Comparison of ENCODE assay signal across 22 cellular contexts in genomic region chr5:43547532-43547931, GRCh38. TPM values are rescaled to one million over a fixed set of nuclear protein-coding genes. Genes with fewer than 3 reads are reported as not detected.
A peak's percentile ranks its signal among the peaks of the same experiment; 100 is the strongest.
DNase-seq lines count a peak whose midpoint lies in the region; FAIRE-seq and TF ChIP-seq lines count a peak whose summit lies in the region.
"Had no signal": no experiment of that assay in that cellular context is flagged by ENCODE, and none has a peak within 500 bp of the region (broad histone marks: within the 10 kb centered on the region; RNA-seq: fewer than 3 reads in every experiment).

No MANE protein-coding gene starts in this region.

- dilution Hi-C loops in keratinocyte (cut with MboI; ENCODE audit: extremely low pct_ligation_motif_present, low sequenced_read_pairs): no loop called here

- H3K9me3 ChIP-seq in keratinocyte (ENCODE audit: control insufficient read depth, low read depth, low read length): no peaks in the 10 kb centered on the region
- H3K9me3 ChIP-seq: A549; BLaER1 treated with 17β-estradiol and CSF1 and Interleukin-3, amounts not matched to agents 10 nM and 100 nM; Caco-2 had no signal

- H3K9me3 Mint-ChIP-seq in activated CD4-positive, alpha-beta T cell treated with anti-CD3 and anti-CD28 coated beads, Interleukin-2, amount 10 ng/mL, durations not matched to agents 24 days and 14 days: no peaks in the 10 kb centered on the region
- H3K9me3 Mint-ChIP-seq: CD4-positive, alpha-beta T cell; CD8-positive, alpha-beta T cell had no signal

- intact Hi-C loops in activated CD4-positive, alpha-beta T cell treated with anti-CD3 and anti-CD28 coated beads, Interleukin-2, amount 10 ng/mL, durations not matched to agents 24 days and 14 days (cut with micrococcal nuclease): no loop called here

- FAIRE-seq in H54 (lab: Jason Lieb, UNC) (peak; percentile 43), HTR-8/SVneo (lab: Jason Lieb, UNC) (peak; percentile 40), keratinocyte (lab: Jason Lieb, UNC) (peak; percentile 59)
- FAIRE-seq: A549, D721Med, G401.6, GM12891, GM19239 had no signal

- no peaks in the 10 kb centered on the region for H3K9me1 ChIP-seq in keratinocyte (ENCODE audit: control insufficient read depth, extremely low read depth, insufficient read depth, low read length)

- H3K27ac Mint-ChIP-seq in activated CD4-positive, alpha-beta T cell treated with anti-CD3 and anti-CD28 coated beads, Interleukin-2, amount 10 ng/mL, durations not matched to agents 24 days and 14 days: no peak overlapping the region
- H3K27ac Mint-ChIP-seq: B cell; CD4-positive, alpha-beta T cell had no signal

- no peak overlapping the region for H3K4me3 ChIP-seq in keratinocyte (ENCODE audit: control insufficient read depth in 2 of 3, extremely low read depth in 1 of 3, insufficient read depth in 2 of 3, low read depth in 1 of 3, low read length in 3 of 3)
- H3K4me3 ChIP-seq: A549; BLaER1 treated with 17β-estradiol and CSF1 and Interleukin-3, amounts not matched to agents 10 nM and 100 nM had no signal

- H3K36me3 Mint-ChIP-seq in activated CD4-positive, alpha-beta T cell treated with anti-CD3 and anti-CD28 coated beads, Interleukin-2, amount 10 ng/mL, durations not matched to agents 24 days and 14 days (ENCODE audit: low read depth): peaks cover 47% of the 10 kb centered on the region

- no peak for TF ChIP-seq POLR2A in H54 (IDR thresholded peaks at IDR 0.05; ENCODE audit: low read depth, low read length)

- no peaks in the 10 kb centered on the region for H3K4me1 ChIP-seq in keratinocyte (ENCODE audit: control insufficient read depth, extremely low read depth, insufficient read depth, low read length)
- H3K4me1 ChIP-seq: Caco-2 had no signal

- no peaks in the 10 kb centered on the region for H4K20me1 ChIP-seq in keratinocyte (ENCODE audit: control insufficient read depth, extremely low read depth, insufficient read depth, low read length)

- H3K9ac ChIP-seq in keratinocyte (ENCODE audit: control insufficient read depth, extremely low read depth, insufficient read depth, low read length): no peak overlapping the region
- H3K9ac ChIP-seq: BLaER1 treated with 17β-estradiol and CSF1 and Interleukin-3, amounts not matched to agents 10 nM and 100 nM had no signal

- peaks cover 45% of the 10 kb centered on the region for H3K79me2 ChIP-seq in keratinocyte (ENCODE audit: control insufficient read depth, insufficient read depth, low read length)

- no peaks in the 10 kb centered on the region for H3K27me3 Mint-ChIP-seq in activated CD4-positive, alpha-beta T cell treated with anti-CD3 and anti-CD28 coated beads, Interleukin-2, amount 10 ng/mL, durations not matched to agents 24 days and 14 days
- H3K27me3 Mint-ChIP-seq: B cell; CD4-positive, alpha-beta T cell had no signal

- no peak overlapping the region for H3K4me2 ChIP-seq in keratinocyte (ENCODE audit: control insufficient read depth, extremely low read depth, insufficient read depth, low read depth, low read length)
- H3K4me2 ChIP-seq: A549; BLaER1 treated with 17β-estradiol and CSF1 and Interleukin-3, amounts not matched to agents 10 nM and 100 nM had no signal

- H3K36me3 ChIP-seq in keratinocyte (ENCODE audit: control insufficient read depth in 2 of 2, extremely low read depth in 1 of 2, insufficient read depth in 2 of 2, low read length in 2 of 2): peaks cover 15 to 24% of the 10 kb centered on the region in 2 experiments

- TF ChIP-seq CTCF in keratinocyte (optimal IDR thresholded peaks at IDR 0.05 in 1 of 3, IDR thresholded peaks at IDR 0.05 in 1 of 3, conservative IDR thresholded peaks at IDR 0.05 in 1 of 3; ENCODE audit: extremely low read depth in 1 of 3, insufficient read depth in 2 of 3, low read length in 3 of 3): no peak

- H3K27ac ChIP-seq in keratinocyte (ENCODE audit: control insufficient read depth, insufficient read depth, low read length): no peak overlapping the region
- H3K27ac ChIP-seq: 22Rv1; A549; BLaER1 treated with 17β-estradiol and CSF1 and Interleukin-3, amounts not matched to agents 10 nM and 100 nM; C4-2B had no signal

- no peak overlapping the region for H2AFZ ChIP-seq in keratinocyte (ENCODE audit: control insufficient read depth, low read length)

- peaks cover 10% of the 10 kb centered on the region for H3K4me1 Mint-ChIP-seq in activated CD4-positive, alpha-beta T cell treated with anti-CD3 and anti-CD28 coated beads, Interleukin-2, amount 10 ng/mL, durations not matched to agents 24 days and 14 days

- no peaks in the 10 kb centered on the region for H3K27me3 ChIP-seq in keratinocyte (ENCODE audit: control insufficient read depth, extremely low read depth, insufficient read depth, low read length)
- H3K27me3 ChIP-seq: BLaER1 treated with 17β-estradiol and CSF1 and Interleukin-3, amounts not matched to agents 10 nM and 100 nM had no signal

- DNase-seq in H54 (ENCODE audit: insufficient read length, low spot score) (no peak), HTR-8/SVneo (ENCODE audit: insufficient read length, low spot score) (no peak), keratinocyte (ENCODE audit: low read depth, low spot score) (no peak), NCI-H1930 (lab: John Stamatoyannopoulos, UW) (no peak), hippocampal formation (lab: John Stamatoyannopoulos, UW) (no peak)
- DNase-seq in activated CD4-positive, alpha-beta T cell treated with anti-CD3 and anti-CD28 coated beads, Interleukin-2, amount 10 ng/mL, durations not matched to agents 24 days and 14 days: no peak
- DNase-seq: AML-193; Caco-2; Calu3; CD4-positive, alpha-beta T cell; CD8-positive, alpha-beta T cell; DMS79 treated with DMSO at 0.1 percent for 48 hours; GF-D8 had no signal

- H3K4me3 Mint-ChIP-seq in activated CD4-positive, alpha-beta T cell treated with anti-CD3 and anti-CD28 coated beads, Interleukin-2, amount 10 ng/mL, durations not matched to agents 24 days and 14 days: no peak overlapping the region
- H3K4me3 Mint-ChIP-seq: B cell; CD4-positive, alpha-beta T cell; CD8-positive, alpha-beta T cell had no signal

RNA-seq across cellular contexts. Expression of gene PAIP1, which starts 9.3 kb away (rescaled TPM):
- 84.0 to 115 TPM (median 102 TPM) in 3 replicates for polyA plus RNA-seq in keratinocyte
- 71.9 TPM for polyA plus RNA-seq in keratinocyte (2011; ENCODE audit: low read depth)
- polyA plus RNA-seq in keratinocyte (2011; cell fraction: cytosol; rRNA removed): 74.5 and 169 TPM in 2 replicates
- 62.8 and 69.5 TPM in 2 replicates for polyA plus RNA-seq in keratinocyte (2011; cell fraction: nucleus; rRNA removed)
- polyA plus RNA-seq in keratinocyte (2012; ENCODE audit: low replicate concordance): 60.4 and 61.1 TPM in 2 replicates
- 31.9 to 82.5 TPM (median 74.7 TPM) in 3 replicates for polyA minus RNA-seq in keratinocyte
- 59.7 TPM for polyA minus RNA-seq in keratinocyte (2011; cell fraction: cytosol; rRNA and poly(A)+ RNA removed)
- polyA minus RNA-seq in keratinocyte (2011; cell fraction: nucleus; rRNA and poly(A)+ RNA removed): 24.3 and 39.0 TPM in 2 replicates
- 60.2 and 64.1 TPM in 2 replicates for total RNA-seq in activated CD4-positive, alpha-beta T cell treated with anti-CD3 and anti-CD28 coated beads, Interleukin-2, amount 10 ng/mL, durations not matched to agents 24 days and 14 days

RNA-seq across cellular contexts. Expression of gene C5orf34, which starts 32.6 kb away (rescaled TPM):
- polyA plus RNA-seq in keratinocyte: 2.6 to 5.8 TPM (median 2.7 TPM) in 3 replicates
- 0.76 TPM for polyA plus RNA-seq in keratinocyte (2011; ENCODE audit: low read depth)
- polyA plus RNA-seq in keratinocyte (2011; cell fraction: cytosol; rRNA removed): 1.1 and 1.8 TPM in 2 replicates
- 4.9 and 5.4 TPM in 2 replicates for polyA plus RNA-seq in keratinocyte (2011; cell fraction: nucleus; rRNA removed)
- polyA plus RNA-seq in keratinocyte (2012; ENCODE audit: low replicate concordance): 1.1 and 1.5 TPM in 2 replicates
- polyA minus RNA-seq in keratinocyte: 0.23 to 5.5 TPM (median 2.5 TPM) in 3 replicates
- 1.3 TPM for polyA minus RNA-seq in keratinocyte (2011; cell fraction: cytosol; rRNA and poly(A)+ RNA removed)
- polyA minus RNA-seq in keratinocyte (2011; cell fraction: nucleus; rRNA and poly(A)+ RNA removed): 2.1 and 4.0 TPM in 2 replicates
- total RNA-seq in activated CD4-positive, alpha-beta T cell treated with anti-CD3 and anti-CD28 coated beads, Interleukin-2, amount 10 ng/mL, durations not matched to agents 24 days and 14 days: 6.8 and 8.7 TPM in 2 replicates

RNA-seq across cellular contexts. Expression of gene NNT, which starts 55.4 kb away (rescaled TPM):
- 19.8 to 23.3 TPM (median 21.6 TPM) in 3 replicates for polyA plus RNA-seq in keratinocyte
- polyA plus RNA-seq in keratinocyte (2011; ENCODE audit: low read depth): 19.0 TPM
- 11.1 and 15.0 TPM in 2 replicates for polyA plus RNA-seq in keratinocyte (2011; cell fraction: cytosol; rRNA removed)
- polyA plus RNA-seq in keratinocyte (2011; cell fraction: nucleus; rRNA removed): 31.0 and 33.6 TPM in 2 replicates
- polyA plus RNA-seq in keratinocyte (2012; ENCODE audit: low replicate concordance): 11.5 and 16.1 TPM in 2 replicates
- 27.8 to 45.1 TPM (median 44.8 TPM) in 3 replicates for polyA minus RNA-seq in keratinocyte
- 16.7 TPM for polyA minus RNA-seq in keratinocyte (2011; cell fraction: cytosol; rRNA and poly(A)+ RNA removed)
- 44.8 and 68.0 TPM in 2 replicates for polyA minus RNA-seq in keratinocyte (2011; cell fraction: nucleus; rRNA and poly(A)+ RNA removed)
- 52.2 and 59.1 TPM in 2 replicates for total RNA-seq in activated CD4-positive, alpha-beta T cell treated with anti-CD3 and anti-CD28 coated beads, Interleukin-2, amount 10 ng/mL, durations not matched to agents 24 days and 14 days
